ENCODE assay signal across 8 cellular contexts in genomic region chr2:23351388-23352141, GRCh38. TPM values are rescaled to one million over a fixed set of nuclear protein-coding genes. Genes with fewer than 3 reads are reported as not detected.
DNase-seq lines count a peak whose midpoint lies in the region; ATAC-seq lines count a peak whose summit lies in the region.

No MANE protein-coding gene starts in this region.

- H3K9me3 Mint-ChIP-seq in natural killer cell treated with Interleukin-12 subunit alpha and Interleukin-12 subunit beta and Interleukin-15 and Interleukin-18, amount 100 ng/mL, for 72 hours = no peaks in the 10 kb centered on the region

- H3K36me3 Mint-ChIP-seq in natural killer cell treated with Interleukin-12 subunit alpha and Interleukin-12 subunit beta and Interleukin-15 and Interleukin-18, amount 100 ng/mL, for 72 hours = no peaks in the 10 kb centered on the region

- in situ Hi-C loops in ACHN (cut with HindIII; ENCODE audit: low pct_ligation_motif_present, low pct_unique_long_range_greater_than_20kb, low sequenced_read_pairs) = no loop called here

- H3K4me1 Mint-ChIP-seq in natural killer cell treated with Interleukin-12 subunit alpha and Interleukin-12 subunit beta and Interleukin-15 and Interleukin-18, amount 100 ng/mL, for 72 hours (ENCODE audit: low read depth in 2 of 2) = no peaks in the 10 kb centered on the region

- DNase-seq in ACHN (peak; percentile 72), NCI-H2227 (lab: John Stamatoyannopoulos, UW; ENCODE audit: unreplicated experiment) (peak; percentile 82), fibroblast of peridontal ligament (ENCODE audit: extremely low read depth) (peak; percentile 78), stromal cell of bone marrow (ENCODE audit: low read depth) (peak; percentile 55)
- DNase-seq in activated CD8-positive, alpha-beta memory T cell treated with anti-CD3 and anti-CD28 coated beads, Interleukin-2, amount 50 U/mL, for 4 hours = peak; percentile 41
- DNase-seq in natural killer cell treated with Interleukin-12 subunit alpha and Interleukin-12 subunit beta and Interleukin-15 and Interleukin-18, amount 100 ng/mL, for 72 hours (ENCODE audit: low spot score) = no peak

- ATAC-seq in GM18502 (IDR thresholded peaks at IDR 0.05; ENCODE audit: poor library complexity, unreplicated experiment) (peak; percentile 92), HG02884 (IDR thresholded peaks at IDR 0.05; ENCODE audit: unreplicated experiment) (peak; percentile 87)
- ATAC-seq in natural killer cell treated with Interleukin-12 subunit alpha and Interleukin-12 subunit beta and Interleukin-15 and Interleukin-18, amount 100 ng/mL, for 72 hours = peak; percentile 55 to 78

- H3K27ac Mint-ChIP-seq in natural killer cell treated with Interleukin-12 subunit alpha and Interleukin-12 subunit beta and Interleukin-15 and Interleukin-18, amount 100 ng/mL, for 72 hours = no peak overlapping the region

- peaks cover 22 to 30% of the 10 kb centered on the region in 2 donors for H3K27me3 Mint-ChIP-seq in natural killer cell treated with Interleukin-12 subunit alpha and Interleukin-12 subunit beta and Interleukin-15 and Interleukin-18, amount 100 ng/mL, for 72 hours

- H3K4me3 Mint-ChIP-seq in natural killer cell treated with Interleukin-12 subunit alpha and Interleukin-12 subunit beta and Interleukin-15 and Interleukin-18, amount 100 ng/mL, for 72 hours = no peak overlapping the region

RNA-seq across cellular contexts. Expression of gene KLHL29, which starts 33.4 kb away (rescaled TPM):
- under 1 TPM; 0.11 to 0.12 TPM for total RNA-seq in natural killer cell treated with Interleukin-12 subunit alpha and Interleukin-12 subunit beta and Interleukin-15 and Interleukin-18, amount 100 ng/mL, for 72 hours
